Comparison of ENCODE assay signal across 1 cellular context in the genomic region with DNA sequence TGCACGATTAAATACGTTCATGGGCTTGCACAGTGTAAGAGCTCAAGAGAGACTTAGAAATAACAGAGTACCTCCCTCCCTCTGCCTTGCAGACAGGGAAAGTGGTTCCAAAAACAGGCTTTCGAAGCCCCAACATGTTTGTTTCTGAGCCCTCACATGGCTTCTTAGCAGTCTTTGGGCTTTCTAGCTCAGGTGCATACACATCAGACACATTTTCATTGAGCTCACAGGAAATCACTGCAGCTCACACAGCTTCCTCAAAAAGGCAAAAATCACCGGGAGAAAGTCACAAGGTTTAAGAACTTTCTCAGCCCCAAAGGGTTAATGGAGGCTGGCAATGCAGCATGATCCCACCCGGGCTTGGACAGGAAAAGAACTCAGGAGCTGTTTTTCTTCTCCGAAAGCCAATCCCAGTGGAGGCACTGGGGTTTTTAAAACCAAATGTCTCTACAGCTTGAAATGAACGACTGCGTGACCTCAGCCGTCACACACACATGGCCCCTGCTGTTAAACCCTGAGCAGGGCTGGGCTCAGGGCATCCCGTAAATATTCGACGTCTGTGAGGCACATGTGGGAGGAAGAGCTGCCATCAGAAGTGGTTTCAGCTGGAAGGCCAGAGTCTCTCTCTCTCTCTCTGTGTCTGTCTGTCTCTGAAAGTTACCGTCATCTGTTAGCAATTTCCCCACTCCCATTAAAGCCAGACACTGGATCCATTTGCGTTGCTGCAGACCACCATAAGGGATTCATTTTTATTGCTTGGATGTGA.
TF ChIP-seq lines count a peak whose summit lies in the region.

No MANE protein-coding gene starts in this region.

TF ChIP-seq in IMR-90, 13 proteins besides CTCF, POLR2A, EP300 and RAD21 (continued from another document):
- TF ChIP-seq, protein P1, sequence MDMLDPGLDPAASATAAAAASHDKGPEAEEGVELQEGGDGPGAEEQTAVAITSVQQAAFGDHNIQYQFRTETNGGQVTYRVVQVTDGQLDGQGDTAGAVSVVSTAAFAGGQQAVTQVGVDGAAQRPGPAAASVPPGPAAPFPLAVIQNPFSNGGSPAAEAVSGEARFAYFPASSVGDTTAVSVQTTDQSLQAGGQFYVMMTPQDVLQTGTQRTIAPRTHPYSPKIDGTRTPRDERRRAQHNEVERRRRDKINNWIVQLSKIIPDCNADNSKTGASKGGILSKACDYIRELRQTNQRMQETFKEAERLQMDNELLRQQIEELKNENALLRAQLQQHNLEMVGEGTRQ (IDR thresholded peaks at IDR 0.05; ENCODE audit: low read depth, low read length) = no peak
- TF ChIP-seq, protein P2, sequence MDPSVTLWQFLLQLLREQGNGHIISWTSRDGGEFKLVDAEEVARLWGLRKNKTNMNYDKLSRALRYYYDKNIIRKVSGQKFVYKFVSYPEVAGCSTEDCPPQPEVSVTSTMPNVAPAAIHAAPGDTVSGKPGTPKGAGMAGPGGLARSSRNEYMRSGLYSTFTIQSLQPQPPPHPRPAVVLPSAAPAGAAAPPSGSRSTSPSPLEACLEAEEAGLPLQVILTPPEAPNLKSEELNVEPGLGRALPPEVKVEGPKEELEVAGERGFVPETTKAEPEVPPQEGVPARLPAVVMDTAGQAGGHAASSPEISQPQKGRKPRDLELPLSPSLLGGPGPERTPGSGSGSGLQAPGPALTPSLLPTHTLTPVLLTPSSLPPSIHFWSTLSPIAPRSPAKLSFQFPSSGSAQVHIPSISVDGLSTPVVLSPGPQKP (IDR thresholded peaks at IDR 0.05; ENCODE audit: borderline replicate concordance, low read depth, low read length) = no peak
- no peak for TF ChIP-seq MAFK (IDR thresholded peaks at IDR 0.05; ENCODE audit: low read depth, low read length)
TF ChIP-seq in IMR-90: peak in this region for 0.
